10 cellular contexts compared by ENCODE assay signal in genomic region chr1:33612877-33613487, GRCh38.
DNase-seq lines count a peak whose midpoint lies in the region; ATAC-seq and TF ChIP-seq lines count a peak whose summit lies in the region.
"Had no signal": no experiment of that assay in that cellular context is flagged by ENCODE, and none has a peak within 500 bp of the region (broad histone marks: within the 10 kb centered on the region; RNA-seq: fewer than 3 reads in every experiment).

No MANE protein-coding gene starts in this region.

- H3K36me3 ChIP-seq in left lung (no peaks in the 10 kb centered on the region), stomach (no peaks in the 10 kb centered on the region)
- H3K36me3 ChIP-seq: BLaER1 treated with 17β-estradiol and CSF1 and Interleukin-3, amounts not matched to agents 10 nM and 100 nM had no signal

- DNase-seq in NCI-H2081 (lab: John Stamatoyannopoulos, UW) (peak; percentile 70 to 80), NCI-H2081 treated with DMSO at 0.1 percent for 48 hours (lab: John Stamatoyannopoulos, UW) (no peak), LNCaP clone FGC (ENCODE audit: low read depth) (peak; percentile 28), RKO (ENCODE audit: low spot score) (peak; percentile 79), chondrocyte (ENCODE audit: low spot score) (no peak), left lung (no peak), stomach (peak; percentile 61)

- H3K9me3 Mint-ChIP-seq in chondrocyte (ENCODE audit: low read depth), result no peaks in the 10 kb centered on the region

- no peak for TF ChIP-seq POLR2A in stomach (IDR thresholded peaks at IDR 0.05)

- TF ChIP-seq CTCF in LNCaP clone FGC (IDR thresholded peaks at IDR 0.05; ENCODE audit: control insufficient read depth, extremely low read depth, insufficient read depth) (peak; percentile 93), chondrocyte (IDR thresholded peaks at IDR 0.05) (peak; percentile 88), left lung (IDR thresholded peaks at IDR 0.05) (peak; percentile 74 to 83), stomach (IDR thresholded peaks at IDR 0.05) (peak in 5 of 7 experiments; percentile 51 to 84 (median 79))

- intact Hi-C loops in left lung (cut with DNase I) (no loop called here), stomach (cut with DNase I; ENCODE audit: low total_unique reads) (no loop called here)

- H3K27me3 ChIP-seq in left lung (peaks cover 0 to 23% of the 10 kb centered on the region in 2 donors), stomach (peaks cover 0 to 35% (median 5%) of the 10 kb centered on the region in 3 donors)
- H3K27me3 ChIP-seq: BLaER1 treated with 17β-estradiol and CSF1 and Interleukin-3, amounts not matched to agents 10 nM and 100 nM had no signal

- H3K27ac Mint-ChIP-seq in chondrocyte (ENCODE audit: unreplicated experiment), result no peak overlapping the region
- H3K27ac Mint-ChIP-seq: activated naive CD8-positive, alpha-beta T cell had no signal

- H3K4me3 ChIP-seq in LNCaP clone FGC (ENCODE audit: low read depth, low read length), result no peak overlapping the region
- H3K4me3 ChIP-seq in left lung, result no peak overlapping the region
- H3K4me3 ChIP-seq in stomach, result no peak overlapping the region
- H3K4me3 ChIP-seq: BLaER1 treated with 17β-estradiol and CSF1 and Interleukin-3, amounts not matched to agents 10 nM and 100 nM had no signal

- no peak overlapping the region for H3K27ac ChIP-seq in left lung
- H3K27ac ChIP-seq in stomach, result no peak overlapping the region
- H3K27ac ChIP-seq: BLaER1 treated with 17β-estradiol and CSF1 and Interleukin-3, amounts not matched to agents 10 nM and 100 nM had no signal

- no peak for TF ChIP-seq EP300 in stomach (IDR thresholded peaks at IDR 0.05)

- no peaks in the 10 kb centered on the region for H3K36me3 Mint-ChIP-seq in chondrocyte (ENCODE audit: low read depth)
- H3K36me3 Mint-ChIP-seq: activated naive CD8-positive, alpha-beta T cell had no signal

- WGBS in stomach, 5 donors, result 27 to 34% (median 28%) methylated on average over 11 of the region's 11 CpGs

- peak; percentile 92 for ATAC-seq in left lung
- no peak for ATAC-seq in GM21825 (IDR thresholded peaks at IDR 0.05; ENCODE audit: unreplicated experiment)

- H3K9me3 ChIP-seq in left lung, result no peaks in the 10 kb centered on the region
- H3K9me3 ChIP-seq in stomach, result no peaks in the 10 kb centered on the region
- H3K9me3 ChIP-seq: BLaER1 treated with 17β-estradiol and CSF1 and Interleukin-3, amounts not matched to agents 10 nM and 100 nM had no signal

- H3K4me1 Mint-ChIP-seq in chondrocyte (ENCODE audit: low read depth), result no peaks in the 10 kb centered on the region

- peaks cover 46% of the 10 kb centered on the region for H3K27me3 Mint-ChIP-seq in chondrocyte (ENCODE audit: low read depth)

- H3K4me1 ChIP-seq in left lung (no peaks in the 10 kb centered on the region), stomach (no peaks in the 10 kb centered on the region)

- H3K4me3 Mint-ChIP-seq in chondrocyte (ENCODE audit: unreplicated experiment), result no peak overlapping the region
- H3K4me3 Mint-ChIP-seq: activated naive CD8-positive, alpha-beta T cell had no signal

Comparison
In these comparisons a context has a peak if more than half of its experiments do, and no peak if none do; other contexts are left out.
1. DNase-seq: peak in NCI-H2081 (2 of 2), LNCaP clone FGC (single experiment), RKO (single experiment) and stomach (single experiment); none in NCI-H2081 treated with DMSO at 0.1 percent for 48 hours (single experiment), chondrocyte (single experiment) and left lung (0 of 2).
2. Peak in every context shown above with its lines, with median percentiles within 50 percentile points of each other: CTCF ChIP-seq.